Comparison of ENCODE assay signal across 17 cellular contexts in genomic region chr2:102749938-102750337, GRCh38. TPM values are rescaled to one million over a fixed set of nuclear protein-coding genes. Genes with fewer than 3 reads are reported as not detected.
DNase-seq lines count a peak whose midpoint lies in the region; ATAC-seq, FAIRE-seq and TF ChIP-seq lines count a peak whose summit lies in the region.
"Had no signal": no experiment of that assay in that cellular context is flagged by ENCODE, and none has a peak within 500 bp of the region (broad histone marks: within the 10 kb centered on the region; RNA-seq: fewer than 3 reads in every experiment).

No MANE protein-coding gene starts in this region.

- no peaks in the 10 kb centered on the region for H3K9me3 ChIP-seq in CD8-positive, alpha-beta T cell (ENCODE audit: low read length)
- H3K9me3 ChIP-seq: BE2C, sigmoid colon had no signal

- TF ChIP-seq CTCF in GM20000 (IDR thresholded peaks at IDR 0.05; ENCODE audit: extremely low read depth, missing control alignments): no peak
- TF ChIP-seq CTCF in CD8-positive, alpha-beta T cell (IDR thresholded peaks at IDR 0.05): no peak

- no peaks in the 10 kb centered on the region for H3K9me3 Mint-ChIP-seq in CD8-positive, alpha-beta T cell
- H3K9me3 Mint-ChIP-seq: HFFc6 had no signal

- DNase-seq in GM18507 (ENCODE audit: extremely low spot score, insufficient read length, low read depth) (no peak), GM20000 (ENCODE audit: low spot score) (peak; percentile 20), NAMALWA (ENCODE audit: low spot score) (peak; percentile 30), NCI-H69 (lab: John Stamatoyannopoulos, UW) (no peak)
- no peak for DNase-seq in activated T-cell treated with anti-CD3 and anti-CD28 coated beads, Interleukin-2, amount 50 U/mL, for 1 hour
- DNase-seq in CD8-positive, alpha-beta T cell: no peak
- DNase-seq: BE2C; HFFc6; kidney glomerular epithelial cell; NCI-H2171 treated with DMSO at 0.1 percent for 48 hours; sigmoid colon; stimulated activated naive CD4-positive, alpha-beta T cell treated with Interleukin-2 at 50 U/mL for 16 hours had no signal

- no peaks in the 10 kb centered on the region for H3K4me1 Mint-ChIP-seq in CD8-positive, alpha-beta T cell (ENCODE audit: low read depth)
- H3K4me1 Mint-ChIP-seq: activated naive CD4-positive, alpha-beta T cell treated with anti-CD3 and anti-CD28 coated beads, Interleukin-2, amount 50 U/mL, for 24 hours had no signal

- H3K27ac Mint-ChIP-seq in CD8-positive, alpha-beta T cell: no peak overlapping the region
- H3K27ac Mint-ChIP-seq: activated naive CD4-positive, alpha-beta T cell treated with anti-CD3 and anti-CD28 coated beads, Interleukin-2, amount 50 U/mL, for 24 hours; HFFc6 had no signal

- FAIRE-seq in GM18507 (lab: Jason Lieb, UNC): peak; percentile 58

- no peak overlapping the region for H3K27ac ChIP-seq in CD8-positive, alpha-beta T cell (ENCODE audit: low read depth, low read length)
- H3K27ac ChIP-seq: cardiac muscle cell, sigmoid colon, VCaP had no signal

- H3K27me3 Mint-ChIP-seq in CD8-positive, alpha-beta T cell (ENCODE audit: low read depth): no peaks in the 10 kb centered on the region
- H3K27me3 Mint-ChIP-seq: activated naive CD4-positive, alpha-beta T cell treated with anti-CD3 and anti-CD28 coated beads, Interleukin-2, amount 50 U/mL, for 24 hours had no signal

- no peaks in the 10 kb centered on the region for H3K27me3 ChIP-seq in CD8-positive, alpha-beta T cell (ENCODE audit: insufficient read depth, low read length)
- H3K27me3 ChIP-seq: BE2C, cardiac muscle cell, sigmoid colon had no signal

- H3K4me1 ChIP-seq in CD8-positive, alpha-beta T cell (ENCODE audit: insufficient read depth, low read length): no peaks in the 10 kb centered on the region
- H3K4me1 ChIP-seq: BE2C, sigmoid colon had no signal

- CTCF ChIA-PET in CD8-positive, alpha-beta T cell (lab: Charles Lee): no interaction called here

- H3K4me3 ChIP-seq in CD8-positive, alpha-beta T cell (ENCODE audit: low read depth, low read length): no peak overlapping the region
- H3K4me3 ChIP-seq: cardiac muscle cell, sigmoid colon had no signal

- no peak overlapping the region for H3K4me3 Mint-ChIP-seq in CD8-positive, alpha-beta T cell
- H3K4me3 Mint-ChIP-seq: activated naive CD4-positive, alpha-beta T cell treated with anti-CD3 and anti-CD28 coated beads, Interleukin-2, amount 50 U/mL, for 24 hours; HFFc6 had no signal

- intact Hi-C loops in CD8-positive, alpha-beta T cell (cut with DNase I, micrococcal nuclease): no loop called here

- ATAC-seq in HG02938 (IDR thresholded peaks at IDR 0.05; ENCODE audit: unreplicated experiment): peak; percentile 87
- ATAC-seq in HG03571 (IDR thresholded peaks at IDR 0.05; ENCODE audit: unreplicated experiment): no peak
- no peak for ATAC-seq in CD8-positive, alpha-beta T cell

- H3K36me3 ChIP-seq in CD8-positive, alpha-beta T cell (ENCODE audit: insufficient read depth, low read length): no peaks in the 10 kb centered on the region
- H3K36me3 ChIP-seq: BE2C, cardiac muscle cell, sigmoid colon had no signal

- H3K36me3 Mint-ChIP-seq in CD8-positive, alpha-beta T cell: no peaks in the 10 kb centered on the region

- POLR2A ChIA-PET in CD8-positive, alpha-beta T cell (lab: Charles Lee): no interaction called here

RNA-seq across cellular contexts. Expression of gene TMEM182, which starts 11.9 kb away (rescaled TPM):
- total RNA-seq in CD8-positive, alpha-beta T cell: 1 to 10 TPM; 2.5 to 3.0 TPM

Comparison
In these comparisons a context has a peak if more than half of its experiments do, and no peak if none do; other contexts are left out.
1. DNase-seq: peak in GM20000 (single experiment) and NAMALWA (single experiment); none in GM18507 (single experiment), NCI-H69 (single experiment), activated T-cell treated with anti-CD3 and anti-CD28 coated beads, Interleukin-2, amount 50 U/mL, for 1 hour (single experiment) and CD8-positive, alpha-beta T cell (0 of 7).